1 cellular context compared by ENCODE assay signal in the genomic region with DNA sequence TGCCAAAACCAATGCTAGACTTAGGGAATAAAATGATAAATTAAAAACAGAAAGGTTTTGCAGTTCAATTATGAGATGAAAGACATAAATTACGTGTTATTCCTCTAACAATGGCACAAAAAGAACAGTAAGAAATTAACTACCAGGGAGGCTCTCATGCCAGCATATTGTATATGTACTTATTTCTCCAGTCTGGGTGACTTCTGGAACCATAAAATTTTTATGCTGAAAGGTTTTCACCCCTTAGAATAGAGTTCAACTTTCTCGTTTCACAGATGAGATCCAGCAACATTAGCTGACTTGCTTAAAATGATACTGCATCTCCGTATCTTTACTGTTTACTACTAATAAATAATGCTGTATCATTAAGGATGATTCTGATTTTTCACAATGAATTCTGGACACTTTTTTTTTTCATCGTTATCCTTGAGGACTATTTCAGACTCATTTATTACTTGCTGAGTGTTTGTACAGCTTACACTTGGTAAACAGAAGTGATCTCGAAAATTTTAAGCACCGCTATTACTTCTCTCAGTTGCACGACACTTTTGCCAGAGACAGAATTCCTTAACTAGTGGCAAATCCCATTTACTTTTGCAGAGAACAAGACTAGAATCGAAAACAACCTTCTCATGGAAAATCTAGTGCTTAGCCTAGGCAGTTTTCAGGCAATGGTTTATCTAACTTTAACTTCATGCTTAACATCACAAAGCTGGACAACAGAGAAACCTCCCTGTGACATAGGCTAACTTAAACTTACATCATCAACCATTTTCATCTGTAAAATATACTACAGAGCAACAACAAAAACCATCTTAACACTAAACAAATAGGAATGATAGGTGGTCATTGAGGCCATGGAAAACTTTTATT.
TF ChIP-seq lines count a peak whose summit lies in the region.

No MANE protein-coding gene starts in this region.

TF ChIP-seq in IMR-90, 13 proteins besides CTCF, POLR2A, EP300 and RAD21:
- TF ChIP-seq BHLHE40 (IDR thresholded peaks at IDR 0.05; ENCODE audit: low read depth, low read length): no peak
TF ChIP-seq in IMR-90: peak in this region for 0.
